2 cellular contexts compared by ENCODE assay signal in the genomic region with DNA sequence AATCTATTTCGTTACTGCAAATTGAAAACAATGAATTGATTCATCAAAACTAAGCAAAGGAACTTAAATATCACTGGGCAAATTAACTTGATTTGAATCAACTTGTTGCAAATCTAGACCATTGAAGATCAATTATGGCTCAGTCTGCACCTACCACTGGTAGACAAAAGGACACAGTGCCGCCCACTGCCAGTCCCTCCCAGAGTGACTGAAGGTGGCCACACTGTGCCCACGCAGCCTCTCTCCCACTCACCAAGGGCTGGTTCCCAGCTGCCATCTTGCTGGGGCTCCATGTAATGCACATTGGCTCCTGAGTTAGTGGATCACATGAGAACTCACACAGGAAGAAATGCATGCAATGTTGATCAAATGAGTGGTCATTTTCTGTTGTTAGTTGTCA.
TF ChIP-seq lines count a peak whose summit lies in the region.

No MANE protein-coding gene starts in this region.

TF ChIP-seq in A549, 52 proteins besides CTCF, POLR2A, EP300 and RAD21 (continued from another document):
- TF ChIP-seq CEBPB (IDR thresholded peaks at IDR 0.05) (no peak), JUN (IDR thresholded peaks at IDR 0.05) (no peak)

TF ChIP-seq in K562, 482 proteins besides CTCF, POLR2A, EP300 and RAD21 (continued from another document):
- TF ChIP-seq ZNF3 (CRISPR knock-in tag; IDR thresholded peaks at IDR 0.05) = no peak
- TF ChIP-seq ZC3H11A (IDR thresholded peaks at IDR 0.05; ENCODE audit: low read depth, low read length) = no peak
- TF ChIP-seq BMI1 (IDR thresholded peaks at IDR 0.05; ENCODE audit: low read length) = no peak
- no peak for TF ChIP-seq SMAD3 (CRISPR knock-in tag; conservative IDR thresholded peaks at IDR 0.05)
TF ChIP-seq in K562: peak in this region for 0.
